In genomic region chr10:18549105-18549504, GRCh38 we compare ENCODE assay signal across 21 cellular contexts.
"Had no signal": no experiment of that assay in that cellular context is flagged by ENCODE, and none has a peak within 500 bp of the region (broad histone marks: within the 10 kb centered on the region; RNA-seq: fewer than 3 reads in every experiment).

No MANE protein-coding gene starts in this region.

- H3K4me3 Mint-ChIP-seq: memory B cell; natural killer cell; neural crest cell; stimulated activated effector memory CD8-positive, alpha-beta T cell treated with anti-CD3 and anti-CD28 coated beads, Interleukin-12 subunit alpha, Interleukin-12 subunit beta, amount 100 ng/mL, for 72 hours; type B pancreatic cell had no signal

- H3K27ac Mint-ChIP-seq: memory B cell; natural killer cell; stimulated activated effector memory CD8-positive, alpha-beta T cell treated with anti-CD3 and anti-CD28 coated beads, Interleukin-12 subunit alpha, Interleukin-12 subunit beta, amount 100 ng/mL, for 72 hours; type B pancreatic cell had no signal

- H3K27me3 Mint-ChIP-seq: memory B cell, type B pancreatic cell had no signal

- DNase-seq: dorsolateral prefrontal cortex; effector CD4-positive, alpha-beta T cell; foreskin fibroblast; gastrocnemius medialis; head of caudate nucleus; left colon; natural killer cell; pancreas; right cardiac atrium; sigmoid colon; stimulated activated CD4-positive, alpha-beta T cell treated with anti-CD3 and anti-CD28 coated beads, Interleukin-2, amount 100 ng/mL, for 24 hours; stimulated activated CD4-positive, alpha-beta T cell treated with anti-CD3 and anti-CD28 coated beads, Interleukin-4, amount 100 ng/mL, for 24 hours; stimulated activated naive CD4-positive, alpha-beta T cell treated with Interleukin-2 at 50 U/mL for 16 hours; stomach; testis; tibial artery had no signal

- H3K9me3 Mint-ChIP-seq: memory B cell; natural killer cell; neural crest cell; stimulated activated effector memory CD8-positive, alpha-beta T cell treated with anti-CD3 and anti-CD28 coated beads, Interleukin-12 subunit alpha, Interleukin-12 subunit beta, amount 100 ng/mL, for 72 hours; type B pancreatic cell had no signal

- H3K4me1 Mint-ChIP-seq: memory B cell; natural killer cell; stimulated activated effector memory CD8-positive, alpha-beta T cell treated with anti-CD3 and anti-CD28 coated beads, Interleukin-12 subunit alpha, Interleukin-12 subunit beta, amount 100 ng/mL, for 72 hours had no signal

- ATAC-seq: esophagus mucosa; gastrocnemius medialis; left colon; natural killer cell; pancreas; stimulated activated effector memory CD8-positive, alpha-beta T cell treated with anti-CD3 and anti-CD28 coated beads, Interleukin-12 subunit alpha, Interleukin-12 subunit beta, amount 100 ng/mL, for 72 hours had no signal
